Comparison of ENCODE assay signal across 1 cellular context in the genomic region with DNA sequence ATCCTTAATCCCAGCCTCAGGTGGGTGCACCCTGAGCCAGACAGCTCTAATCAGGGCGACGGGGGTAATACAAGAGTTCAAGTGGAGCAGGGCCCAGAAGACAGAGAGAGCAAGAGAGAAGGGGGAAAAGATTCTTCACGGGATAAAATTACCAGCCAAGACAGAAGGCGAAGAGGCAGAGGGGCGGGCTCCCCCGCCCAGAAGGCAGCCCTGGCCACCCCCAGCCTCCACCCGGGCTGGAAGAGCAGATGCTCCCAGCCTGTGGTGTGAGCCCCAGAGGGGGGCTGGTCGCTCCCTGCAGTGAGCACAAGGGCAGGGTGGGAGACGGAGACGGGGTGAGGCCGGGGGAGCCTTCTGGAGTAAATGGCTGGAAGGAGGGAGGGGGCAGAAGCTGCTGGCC.
TF ChIP-seq lines count a peak whose summit lies in the region.

No MANE protein-coding gene starts in this region.

TF ChIP-seq in WTC11, 78 proteins besides CTCF, POLR2A, EP300 and RAD21 (continued from another document):
- no peak for TF ChIP-seq ZNF416 (CRISPR knock-in tag; IDR thresholded peaks at IDR 0.05)
- TF ChIP-seq, protein P1, sequence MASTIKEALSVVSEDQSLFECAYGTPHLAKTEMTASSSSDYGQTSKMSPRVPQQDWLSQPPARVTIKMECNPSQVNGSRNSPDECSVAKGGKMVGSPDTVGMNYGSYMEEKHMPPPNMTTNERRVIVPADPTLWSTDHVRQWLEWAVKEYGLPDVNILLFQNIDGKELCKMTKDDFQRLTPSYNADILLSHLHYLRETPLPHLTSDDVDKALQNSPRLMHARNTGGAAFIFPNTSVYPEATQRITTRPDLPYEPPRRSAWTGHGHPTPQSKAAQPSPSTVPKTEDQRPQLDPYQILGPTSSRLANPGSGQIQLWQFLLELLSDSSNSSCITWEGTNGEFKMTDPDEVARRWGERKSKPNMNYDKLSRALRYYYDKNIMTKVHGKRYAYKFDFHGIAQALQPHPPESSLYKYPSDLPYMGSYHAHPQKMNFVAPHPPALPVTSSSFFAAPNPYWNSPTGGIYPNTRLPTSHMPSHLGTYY (CRISPR knock-in tag; IDR thresholded peaks at IDR 0.05): no peak
- TF ChIP-seq TEAD4 (CRISPR knock-in tag; IDR thresholded peaks at IDR 0.05): no peak
